In genomic region chr22:36319595-36320497, GRCh38 we compare ENCODE assay signal across 15 cellular contexts.
DNase-seq lines count a peak whose midpoint lies in the region; ATAC-seq, FAIRE-seq and TF ChIP-seq lines count a peak whose summit lies in the region.
"Had no signal": no experiment of that assay in that cellular context is flagged by ENCODE, and none has a peak within 500 bp of the region (broad histone marks: within the 10 kb centered on the region; RNA-seq: fewer than 3 reads in every experiment).

No MANE protein-coding gene starts in this region.

- H3K4me3 ChIP-seq in Panc1 (ENCODE audit: low read depth in 2 of 2, low read length in 2 of 2): no peak overlapping the region
- H3K4me3 ChIP-seq in H1 (ENCODE audit: extremely low read depth in 1 of 4, insufficient read depth in 2 of 4, low read depth in 3 of 4, low read length in 4 of 4): no peak overlapping the region
- no peak overlapping the region for H3K4me3 ChIP-seq in osteoblast (ENCODE audit: insufficient read depth, low read length)
- H3K4me3 ChIP-seq: adrenal gland, tibial nerve had no signal

- H2BK5ac ChIP-seq in H1 (ENCODE audit: low read depth, low read length): no peak overlapping the region

- BruUV-seq in Panc1 (replicated peaks; lab: Mats Ljungman, UMichigan): TSS peak; percentile 3
- BruUV-seq in Calu3 (replicated peaks; lab: Mats Ljungman, UMichigan): no TSS peak

- H3K36me3 ChIP-seq in Panc1 (ENCODE audit: control insufficient read depth, insufficient read depth, low read length): peaks cover 24% of the 10 kb centered on the region
- H3K36me3 ChIP-seq in H1 (ENCODE audit: control insufficient read depth in 2 of 4, insufficient read depth in 4 of 4, low read length in 3 of 4): peaks cover 27 to 79% (median 70%) of the 10 kb centered on the region in 4 experiments
- H3K36me3 ChIP-seq in osteoblast (ENCODE audit: insufficient read depth, low read length): peaks cover 96% of the 10 kb centered on the region

- H3K9me3 Mint-ChIP-seq in CD14-positive monocyte: no peaks in the 10 kb centered on the region
- no peaks in the 10 kb centered on the region for H3K9me3 Mint-ChIP-seq in Calu3 (ENCODE audit: low read depth, unreplicated experiment)

- H3K36me3 Mint-ChIP-seq in CD14-positive monocyte (peaks cover 86 to 100% of the 10 kb centered on the region in 2 donors), Calu3 (ENCODE audit: insufficient read depth, unreplicated experiment) (peaks cover 92% of the 10 kb centered on the region)

- H4K8ac ChIP-seq in H1 (ENCODE audit: extremely low read depth, insufficient read depth, low read length): no peak overlapping the region; the same call in 1 of the 2 replicates

- H3K4me1 ChIP-seq in Panc1 (ENCODE audit: control insufficient read depth, insufficient read depth, low read length): peaks cover 14% of the 10 kb centered on the region
- no peaks in the 10 kb centered on the region for H3K4me1 ChIP-seq in H1 (replicated peaks in 1 of 4; ENCODE audit: control insufficient read depth in 3 of 4, insufficient read depth in 4 of 4, low read length in 3 of 4)
- peaks cover 16% of the 10 kb centered on the region for H3K4me1 ChIP-seq in osteoblast (ENCODE audit: insufficient read depth, low read length)

- H3K4me1 Mint-ChIP-seq in CD14-positive monocyte (no peaks in the 10 kb centered on the region), Calu3 (ENCODE audit: low read depth, unreplicated experiment) (no peaks in the 10 kb centered on the region)

- H3K9me3 ChIP-seq in Panc1 (ENCODE audit: control insufficient read depth, insufficient read depth, low read depth, low read length) (no peaks in the 10 kb centered on the region), H1 (ENCODE audit: insufficient read depth in 2 of 2, low read depth in 1 of 2, low read length in 1 of 2) (no peaks in the 10 kb centered on the region), osteoblast (ENCODE audit: low read depth, low read length) (no peaks in the 10 kb centered on the region)
- H3K9me3 ChIP-seq: adrenal gland, tibial nerve had no signal

- no peak overlapping the region for H3K18ac ChIP-seq in H1 (ENCODE audit: extremely low read depth, low read length)

- H3K27me3 ChIP-seq in Panc1 (ENCODE audit: control insufficient read depth, insufficient read depth, low read length) (no peaks in the 10 kb centered on the region), H1 (replicated peaks in 1 of 4; ENCODE audit: control insufficient read depth in 3 of 4, extremely low read depth in 1 of 4, insufficient read depth in 3 of 4, low read length in 3 of 4) (no peaks in the 10 kb centered on the region), osteoblast (ENCODE audit: insufficient read depth, low read length) (no peaks in the 10 kb centered on the region)
- H3K27me3 ChIP-seq: adrenal gland, tibial nerve had no signal

- no peak overlapping the region for H4K5ac ChIP-seq in H1 (ENCODE audit: insufficient read length, low read depth, low read length)

- intact Hi-C loops in CD14-positive monocyte (cut with micrococcal nuclease) (no loop called here), Panc1 (cut with micrococcal nuclease; ENCODE audit: unreplicated experiment) (no loop called here), Calu3 (cut with micrococcal nuclease; ENCODE audit: unreplicated experiment) (no loop called here)

- H3K27ac Mint-ChIP-seq in CD14-positive monocyte (peak overlapping the region in 4 of 7 donors; percentile 18 to 37 (median 28)), Calu3 (ENCODE audit: unreplicated experiment) (no peak overlapping the region)

- H2BK12ac ChIP-seq in H1 (ENCODE audit: low read depth, low read length): no peak overlapping the region

- H3K27me3 Mint-ChIP-seq in CD14-positive monocyte (ENCODE audit: low read depth in 3 of 3) (peaks cover 0 to 3% (median 0%) of the 10 kb centered on the region in 3 donors), Calu3 (ENCODE audit: unreplicated experiment) (no peaks in the 10 kb centered on the region)

- no peak for TF ChIP-seq EP300 in H1 (IDR thresholded peaks at IDR 0.05; ENCODE audit: borderline replicate concordance in 1 of 2, low read depth in 2 of 2, low read length in 2 of 2)

- H3K27ac ChIP-seq in Panc1 (ENCODE audit: low read length) (no peak overlapping the region), H1 (ENCODE audit: low read depth, low read length) (no peak overlapping the region), osteoblast (ENCODE audit: low read depth, low read length) (peak overlapping the region; percentile 36)

- H3K4me2 ChIP-seq in H1 (ENCODE audit: insufficient read depth in 1 of 2, low read depth in 2 of 2, low read length in 2 of 2) (no peak overlapping the region), osteoblast (ENCODE audit: insufficient read depth, low read length) (no peak overlapping the region)

- H3K4me3 Mint-ChIP-seq in CD14-positive monocyte: no peak overlapping the region
- no peak overlapping the region for H3K4me3 Mint-ChIP-seq in Calu3 (ENCODE audit: low read depth, unreplicated experiment)

- in situ Hi-C loops in Panc1 (cut with HindIII; ENCODE audit: low pct_unique_long_range_greater_than_20kb, low sequenced_read_pairs): no loop called here

- H3K79me1 ChIP-seq in H1 (ENCODE audit: low read depth, low read length): peaks cover 2% of the 10 kb centered on the region; the same call in 1 of the 2 replicates

- H4K20me1 ChIP-seq in H1 (replicated peaks in 1 of 2; ENCODE audit: control insufficient read depth in 1 of 2, insufficient read depth in 2 of 2, low read length in 2 of 2) (peaks cover 5 to 9% of the 10 kb centered on the region in 2 experiments), osteoblast (ENCODE audit: insufficient read depth, low read length) (peaks cover 37% of the 10 kb centered on the region)

- H2BK15ac ChIP-seq in H1 (ENCODE audit: low read length): no peak overlapping the region

- POLR2A ChIA-PET in Panc1 (lab: Charles Lee) (no interaction called here), H1 (lab: Charles Lee; ENCODE audit: partially characterized antibody) (interaction anchor here (0.6 to 1.7 kb wide), 5 partner anchors 9 to 166 kb away, joined by 3 to 7 read pairs (median 4); no protein-coding TSS in a partner anchor)

- no peak overlapping the region for H3K4ac ChIP-seq in H1 (replicated peaks; ENCODE audit: insufficient read length, low read depth, low read length)

- no peak overlapping the region for H2BK120ac ChIP-seq in H1 (replicated peaks; ENCODE audit: low read depth, low read length)

- no peak overlapping the region for H2AFZ ChIP-seq in H1 (ENCODE audit: low read length)
- no peak overlapping the region for H2AFZ ChIP-seq in osteoblast (ENCODE audit: low read length)

- H3K23me2 ChIP-seq in H1 (ENCODE audit: low read depth, low read length): no peaks in the 10 kb centered on the region

- H3K56ac ChIP-seq in H1 (replicated peaks; ENCODE audit: insufficient read length, low read depth, low read length): no peak overlapping the region

- WGBS in H1 (ENCODE audit: extremely low coverage in 1 of 2, insufficient coverage in 1 of 2, insufficient read length in 1 of 2, insufficient replicate concordance in 2 of 2, low coverage in 1 of 2, low lambda C conversion rate in 2 of 2, missing lambda C conversion rate in 1 of 2), 2 experiments: 88% methylated on average over 25 of the region's 26 CpGs; no CpG with 5 or more reads in 1 of the 2 experiments

- CTCF ChIA-PET in Panc1 (lab: Charles Lee): no interaction called here
- CTCF ChIA-PET in H1 (lab: Charles Lee; ENCODE audit: partially characterized antibody): interaction anchor here (0.6 to 4.7 kb wide), 5 partner anchors 19 to 1195 kb away, joined by 3 to 35 read pairs (median 5); no protein-coding TSS in a partner anchor
- CTCF ChIA-PET in Calu3 (lab: Charles Lee): no interaction called here

- no peak overlapping the region for H4K91ac ChIP-seq in H1 (replicated peaks; ENCODE audit: insufficient read length, low read length)

- H2BK20ac ChIP-seq in H1 (ENCODE audit: low read length): no peak overlapping the region

- no peak for FAIRE-seq in H1 (lab: Jason Lieb, UNC)
- FAIRE-seq: GM19239 had no signal

- H3K23ac ChIP-seq in H1 (ENCODE audit: insufficient read length): no peak overlapping the region

- TF ChIP-seq POLR2A in H1 (IDR thresholded peaks at IDR 0.05; ENCODE audit: control extremely low read depth in 1 of 2, low read depth in 2 of 2, low read length in 2 of 2): peak in 1 of 2 experiments; percentile 19; a peak in 1 of 3 replicates

- H3K79me2 ChIP-seq in H1 (ENCODE audit: control insufficient read depth in 1 of 2, insufficient read depth in 2 of 2, low read length in 2 of 2): no peaks in the 10 kb centered on the region
- H3K79me2 ChIP-seq in osteoblast (ENCODE audit: insufficient read depth, low read length): peaks cover 93% of the 10 kb centered on the region

- no peak for ATAC-seq in Panc1
- ATAC-seq: activated CD4-positive, CD25-positive, alpha-beta regulatory T cell treated with anti-CD3 and anti-CD28 coated beads, Interleukin-2, amount 50 U/mL, for 24 hours had no signal

- H3K14ac ChIP-seq in H1 (ENCODE audit: insufficient read length): no peak overlapping the region

- no peak for TF ChIP-seq RAD21 in H1 (IDR thresholded peaks at IDR 0.05 in 1 of 2, conservative IDR thresholded peaks at IDR 0.05 in 1 of 2; ENCODE audit: low read depth in 2 of 2, low read length in 2 of 2)

- DNase-seq in CD14-positive monocyte (ENCODE audit: low spot score) (no peak), Panc1 (ENCODE audit: low read depth, low spot score) (no peak), H1 (ENCODE audit: low read depth in 1 of 2, low spot score in 2 of 2) (no peak), osteoblast (ENCODE audit: insufficient read length, low spot score, missing footprints) (peak; percentile 66), Calu3 (no peak), KG1 (lab: John Stamatoyannopoulos, UW) (no peak), COLO668 (lab: John Stamatoyannopoulos, UW; ENCODE audit: unreplicated experiment) (no peak), anterior cingulate cortex (lab: John Stamatoyannopoulos, UW) (no peak)
- DNase-seq: nucleus accumbens; SIG-M5; stimulated activated CD4-positive, alpha-beta T cell treated with anti-CD3 and anti-CD28 coated beads, Interleukin-4, amount 100 ng/mL, for 1 hour had no signal

- TF ChIP-seq CTCF in CD14-positive monocyte (IDR thresholded peaks at IDR 0.05): no peak
- TF ChIP-seq CTCF in Panc1 (IDR thresholded peaks at IDR 0.05): no peak
- no peak for TF ChIP-seq CTCF in H1 (IDR thresholded peaks at IDR 0.05; ENCODE audit: control extremely low read depth in 1 of 3, insufficient read depth in 1 of 3, low read depth in 1 of 3, low read length in 3 of 3)
- no peak for TF ChIP-seq CTCF in osteoblast (IDR thresholded peaks at IDR 0.05; ENCODE audit: extremely low read depth, low read depth, low read length)
- no peak for TF ChIP-seq CTCF in Calu3 (IDR thresholded peaks at IDR 0.05; ENCODE audit: unreplicated experiment)

- H2AK5ac ChIP-seq in H1 (ENCODE audit: low read depth, low read length): no peak overlapping the region

- H3K9ac ChIP-seq in H1 (replicated peaks in 1 of 4; ENCODE audit: extremely low read depth in 1 of 4, low read depth in 3 of 4, low read length in 3 of 4): no peak overlapping the region

TF ChIP-seq in H1, 55 proteins besides CTCF, POLR2A, EP300 and RAD21 (continues in another document):
- TF ChIP-seq POLR2AphosphoS5 (IDR thresholded peaks at IDR 0.05; ENCODE audit: low read depth, low read length): peak; percentile 37; the same call in 1 of the 2 replicates
- no peak for TF ChIP-seq MAX (IDR thresholded peaks at IDR 0.05)
